ENCODE assay signal across 25 cellular contexts in the genomic region with DNA sequence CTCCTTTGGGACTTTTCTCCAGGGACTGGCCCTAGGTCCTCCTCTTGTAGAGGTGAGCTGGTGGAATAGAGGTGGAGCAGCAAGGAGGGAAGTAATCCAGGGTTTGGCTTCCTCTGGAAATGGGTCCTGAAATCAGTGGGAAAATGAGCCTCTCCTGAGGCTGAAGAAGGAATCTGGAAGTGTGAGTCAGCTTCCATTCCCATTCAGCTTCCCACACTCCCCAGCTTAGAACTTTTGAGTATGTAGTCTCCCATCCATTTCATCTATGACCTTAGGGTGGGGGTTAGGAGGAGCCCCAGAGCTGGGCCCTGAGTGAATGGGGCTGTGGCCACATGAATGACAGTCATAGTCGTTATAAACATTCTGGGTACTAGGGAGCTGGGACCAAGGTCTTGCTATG.
"Had no signal": no experiment of that assay in that cellular context is flagged by ENCODE, and none has a peak within 500 bp of the region (broad histone marks: within the 10 kb centered on the region; RNA-seq: fewer than 3 reads in every experiment).

No MANE protein-coding gene starts in this region.

- H3K36me3 Mint-ChIP-seq: naive B cell had no signal

- H3K4me3 Mint-ChIP-seq: dendritic cell treated with granulocyte-macrophage colony-stimulating factor and Interleukin-4, amounts not matched to agents 40 ng/mL and 50 ng/mL, for 4 days; effector memory CD8-positive, alpha-beta T cell; naive B cell; nephron; stimulated activated naive B cell treated with anti-CD40 and anti-IgM and Interleukin-4, amounts not matched to agents 10 μg/mL and 1 μg/mL and 100 μg/mL, for 72 hours; stimulated activated naive CD8-positive, alpha-beta T cell treated with anti-CD3 and anti-CD28 coated beads, Interleukin-15, amount 100 ng/mL, for 72 hours had no signal

- H3K27me3 Mint-ChIP-seq: dendritic cell treated with granulocyte-macrophage colony-stimulating factor and Interleukin-4, amounts not matched to agents 40 ng/mL and 50 ng/mL, for 4 days; effector memory CD8-positive, alpha-beta T cell; naive B cell; stimulated activated naive B cell treated with anti-CD40 and anti-IgM and Interleukin-4, amounts not matched to agents 10 μg/mL and 1 μg/mL and 100 μg/mL, for 72 hours; stimulated activated naive CD8-positive, alpha-beta T cell treated with anti-CD3 and anti-CD28 coated beads, Interleukin-15, amount 100 ng/mL, for 72 hours had no signal

- DNase-seq: effector memory CD8-positive, alpha-beta T cell; foreskin melanocyte; heart left ventricle; hippocampal formation; left colon; left ventricle myocardium superior; mesendoderm; naive B cell; occipital lobe; psoas muscle; spleen; stimulated activated CD4-positive, alpha-beta T cell treated with anti-CD3 and anti-CD28 coated beads, Interleukin-15, amount 100 ng/mL, for 24 hours; stimulated activated CD4-positive, alpha-beta T cell treated with anti-CD3 and anti-CD28 coated beads, Interleukin-1b, Interleukin-23, amount 100 ng/mL, for 48 hours; stimulated activated CD4-positive, alpha-beta T cell treated with anti-CD3 and anti-CD28 coated beads, Interleukin-4, amount 100 ng/mL, for 24 hours; stimulated activated naive B cell treated with anti-CD40 and anti-IgM and Interleukin-4, amounts not matched to agents 10 μg/mL and 1 μg/mL and 100 μg/mL, for 72 hours; stimulated activated naive CD8-positive, alpha-beta T cell treated with anti-CD3 and anti-CD28 coated beads, Interleukin-15, amount 100 ng/mL, for 72 hours; testis; upper lobe of right lung had no signal

- H3K9me3 Mint-ChIP-seq: dendritic cell treated with granulocyte-macrophage colony-stimulating factor and Interleukin-4, amounts not matched to agents 40 ng/mL and 50 ng/mL, for 4 days; effector memory CD8-positive, alpha-beta T cell; naive B cell; nephron; stimulated activated naive B cell treated with anti-CD40 and anti-IgM and Interleukin-4, amounts not matched to agents 10 μg/mL and 1 μg/mL and 100 μg/mL, for 72 hours; stimulated activated naive CD8-positive, alpha-beta T cell treated with anti-CD3 and anti-CD28 coated beads, Interleukin-15, amount 100 ng/mL, for 72 hours had no signal

- ATAC-seq: effector memory CD8-positive, alpha-beta T cell; heart left ventricle; left colon; left ventricle myocardium superior; psoas muscle; sciatic nerve; stimulated activated naive B cell treated with anti-CD40 and anti-IgM and Interleukin-4, amounts not matched to agents 10 μg/mL and 1 μg/mL and 100 μg/mL, for 72 hours; stimulated activated naive CD8-positive, alpha-beta T cell treated with anti-CD3 and anti-CD28 coated beads, Interleukin-15, amount 100 ng/mL, for 72 hours; upper lobe of right lung had no signal

- H3K9me3 ChIP-seq: esophagus muscularis mucosa, heart left ventricle, psoas muscle, spleen, testis, tibial nerve, upper lobe of right lung had no signal

- H3K4me3 ChIP-seq: esophagus muscularis mucosa, heart left ventricle, lung, psoas muscle, spleen, testis, tibial nerve, upper lobe of right lung had no signal

- H3K4me1 Mint-ChIP-seq: nephron had no signal

- H3K4me1 ChIP-seq: esophagus muscularis mucosa, heart left ventricle, psoas muscle, testis, tibial nerve, upper lobe of right lung had no signal

- H3K27ac ChIP-seq: epithelial cell of prostate, esophagus muscularis mucosa, heart left ventricle, psoas muscle, spleen, testis, tibial nerve, upper lobe of right lung had no signal

- H3K27ac Mint-ChIP-seq: dendritic cell treated with granulocyte-macrophage colony-stimulating factor and Interleukin-4, amounts not matched to agents 40 ng/mL and 50 ng/mL, for 4 days; effector memory CD8-positive, alpha-beta T cell; naive B cell; nephron; stimulated activated naive CD8-positive, alpha-beta T cell treated with anti-CD3 and anti-CD28 coated beads, Interleukin-15, amount 100 ng/mL, for 72 hours had no signal

- H3K27me3 ChIP-seq: esophagus muscularis mucosa, heart left ventricle, spleen, testis, tibial nerve, upper lobe of right lung had no signal
